Comparison of ENCODE assay signal across 31 cellular contexts in genomic region chr2:239064891-239065290, GRCh38.
"Had no signal": no experiment of that assay in that cellular context is flagged by ENCODE, and none has a peak within 500 bp of the region (broad histone marks: within the 10 kb centered on the region; RNA-seq: fewer than 3 reads in every experiment).

No MANE protein-coding gene starts in this region.

- DNase-seq: activated B cell treated with CpG ODN at 0.5 μM for 24 hours; activated CD4-positive, alpha-beta T cell treated with anti-CD3 and anti-CD28 coated beads for 48 hours; activated CD4-positive, alpha-beta T cell treated with anti-CD3 and anti-CD28 coated beads, Interleukin-2, amount 50 U/mL, for 1 hour; activated CD4-positive, alpha-beta T cell treated with anti-CD3 and anti-CD28 coated beads, Interleukin-2, amount 50 U/mL, for 48 hours; activated CD8-positive, alpha-beta memory T cell treated with anti-CD3 and anti-CD28 coated beads for 24 hours; activated CD8-positive, alpha-beta T cell treated with anti-CD3 and anti-CD28 coated beads for 36 hours; activated effector memory CD4-positive, alpha-beta T cell treated with Interleukin-2 at 50 U/mL for 16 hours; activated gamma-delta T cell treated with Interleukin-2 at 50 U/mL for 16 hours; activated naive CD4-positive, alpha-beta T cell treated with anti-CD3 and anti-CD28 coated beads, Interleukin-2, amount 50 U/mL, for 16 hours; activated naive CD4-positive, alpha-beta T cell treated with Interleukin-2 at 50 U/mL for 16 hours; activated T-cell treated with anti-CD3 and anti-CD28 coated beads, Interleukin-2, amount 50 U/mL, for 4 hours; amniotic stem cell; brain microvascular endothelial cell; cortex of kidney; dermis blood vessel endothelial cell; effector CD4-positive, alpha-beta T cell; effector memory CD8-positive, alpha-beta T cell; erythroblast; foreskin keratinocyte; glutamatergic neuron; T-helper 1 cell; T-helper 17 cell; T1000; WERI-Rb-1 had no signal

- H3K9me3 ChIP-seq: esophagus muscularis mucosa, gastrocnemius medialis had no signal

- H3K27me3 ChIP-seq: brain microvascular endothelial cell, esophagus muscularis mucosa, foreskin keratinocyte, gastrocnemius medialis had no signal

- H3K36me3 ChIP-seq: WERI-Rb-1 had no signal

- H3K4me1 ChIP-seq: esophagus muscularis mucosa, foreskin keratinocyte, gastrocnemius medialis had no signal

- H3K27ac ChIP-seq: brain microvascular endothelial cell, esophagus muscularis mucosa, foreskin keratinocyte, WERI-Rb-1 had no signal

- FAIRE-seq: astrocyte, bronchial epithelial cell, colon had no signal

- H3K4me3 ChIP-seq: esophagus muscularis mucosa, gastrocnemius medialis had no signal

- ATAC-seq: activated CD4-positive, CD25-positive, alpha-beta regulatory T cell treated with anti-CD3 and anti-CD28 coated beads, Interleukin-2, amount 50 U/mL, for 24 hours; activated CD8-positive, alpha-beta T cell treated with anti-CD3 and anti-CD28 coated beads for 36 hours; activated T-cell treated with anti-CD3 and anti-CD28 coated beads, Interleukin-2, amount 50 U/mL, for 4 hours; activated T-helper 17 cell treated with anti-CD3 and anti-CD28 coated beads, Interleukin-2, amount 50 U/mL, for 72 hours; effector memory CD8-positive, alpha-beta T cell; foreskin keratinocyte; T-helper 17 cell had no signal
